ENCODE assay signal across 8 cellular contexts in genomic region chr7:128868624-128869137, GRCh38. TPM values are rescaled to one million over a fixed set of nuclear protein-coding genes. Genes with fewer than 3 reads are reported as not detected.
DNase-seq lines count a peak whose midpoint lies in the region; ATAC-seq and TF ChIP-seq lines count a peak whose summit lies in the region.

No MANE protein-coding gene starts in this region.

- in situ Hi-C loops in GM23248 (cut with MboI) = no loop called here

- H3K36me3 ChIP-seq in GM23248 (ENCODE audit: low read depth) (no peaks in the 10 kb centered on the region), heart right ventricle (peaks cover 0 to 27% (median 8%) of the 10 kb centered on the region in 9 donors), rectal smooth muscle tissue (ENCODE audit: control insufficient read depth, insufficient read depth, low read length) (peaks cover 6% of the 10 kb centered on the region)

- peak overlapping the region; percentile 73 for H3K4me3 Mint-ChIP-seq in T-helper 17 cell

- H3K9ac ChIP-seq in GM23248 = no peak overlapping the region
- H3K9ac ChIP-seq in rectal smooth muscle tissue (ENCODE audit: low read length) = no peak overlapping the region

- peaks cover 3% of the 10 kb centered on the region for H3K36me3 Mint-ChIP-seq in T-helper 17 cell (ENCODE audit: low read depth)

- H3K4me3 ChIP-seq in GM23248 (peak overlapping the region; percentile 64), heart right ventricle (peak overlapping the region; percentile 47 to 83 (median 63)), rectal smooth muscle tissue (ENCODE audit: low read length) (peak overlapping the region; percentile 71)

- H3K4me2 ChIP-seq in GM23248 (ENCODE audit: unreplicated experiment) = peak overlapping the region; percentile 72

- no peak for ATAC-seq in T-helper 17 cell
- peak in 7 of 8 donors; percentile 1 to 21 (median 2) for ATAC-seq in heart right ventricle
- ATAC-seq in HG03354 (IDR thresholded peaks at IDR 0.05; ENCODE audit: poor library complexity, severe bottlenecking, unreplicated experiment) = no peak

- H4K20me1 ChIP-seq in GM23248 (ENCODE audit: insufficient read depth) = no peaks in the 10 kb centered on the region

- peaks cover 18% of the 10 kb centered on the region for H3K79me2 ChIP-seq in GM23248 (ENCODE audit: insufficient read depth)

- intact Hi-C loops in heart right ventricle (cut with DNase I) = loop anchor here in 3 of 10 donors (10.0 kb wide), 2 partner anchors 74 to 134 kb away; partner anchors contain the start of genes CALU (in 3 of the 3) and CCDC136 (in 1 of the 3)

- DNase-seq in GM23248 = peak; percentile 17
- no peak for DNase-seq in T-helper 17 cell
- DNase-seq in heart right ventricle = no peak
- no peak for DNase-seq in stimulated activated CD4-positive, alpha-beta T cell treated with anti-CD3 and anti-CD28 coated beads, Interleukin-12 subunit alpha, Interleukin-12 subunit beta, amount 100 ng/mL, for 4 hours
- DNase-seq in SK-N-DZ (ENCODE audit: low spot score) = no peak
- DNase-seq in activated CD4-positive, CD25-positive, alpha-beta regulatory T cell (lab: John Stamatoyannopoulos, UW) = no peak

- H3K27me3 ChIP-seq in GM23248 (replicated peaks; ENCODE audit: insufficient read depth) = peaks cover 5% of the 10 kb centered on the region; the same call in 1 of the 2 replicates
- peaks cover 0 to 24% (median 0%) of the 10 kb centered on the region in 7 donors for H3K27me3 ChIP-seq in heart right ventricle
- H3K27me3 ChIP-seq in rectal smooth muscle tissue (ENCODE audit: control insufficient read depth, insufficient read depth, low read length) = no peaks in the 10 kb centered on the region

- H3K27ac ChIP-seq in GM23248 (no peak overlapping the region), heart right ventricle (peak overlapping the region in 1 of 10 donors; percentile 49), rectal smooth muscle tissue (ENCODE audit: low read depth, low read length) (no peak overlapping the region)

- H3K9me3 ChIP-seq in GM23248 (ENCODE audit: low read depth) = no peaks in the 10 kb centered on the region
- no peaks in the 10 kb centered on the region for H3K9me3 ChIP-seq in T-helper 17 cell (ENCODE audit: control insufficient read depth, low read length, poor library complexity, severe bottlenecking)
- no peaks in the 10 kb centered on the region for H3K9me3 ChIP-seq in heart right ventricle

- H3K4me1 ChIP-seq in GM23248 (ENCODE audit: insufficient read depth) (peaks cover 7% of the 10 kb centered on the region; the same call in 1 of the 2 replicates), heart right ventricle (peaks cover 4 to 39% (median 24%) of the 10 kb centered on the region in 9 donors), rectal smooth muscle tissue (ENCODE audit: control insufficient read depth, insufficient read depth, low read length) (peaks cover 8% of the 10 kb centered on the region)

- no peak for TF ChIP-seq CTCF in heart right ventricle (IDR thresholded peaks at IDR 0.05)

- H3K27me3 Mint-ChIP-seq in T-helper 17 cell = no peaks in the 10 kb centered on the region

- WGBS in GM23248 (ENCODE audit: low coverage in 1 of 2, low lambda C conversion rate in 2 of 2, missing lambda C conversion rate in 2 of 2), 2 experiments = 53 to 66% methylated on average over 11 to 13 of the region's 13 CpGs
- 41 to 51% methylated on average over 13 of the region's 13 CpGs for WGBS in heart right ventricle, 2 donors

- H3F3A ChIP-seq in GM23248 (ENCODE audit: insufficient read depth) = 0 out of 2 replicates have a peak, but pooled peaks cover 15% of the 10 kb centered on the region

- no peak overlapping the region; the same call in 1 of the 2 replicates for H2AFZ ChIP-seq in GM23248

- H3K9me2 ChIP-seq in GM23248 (ENCODE audit: insufficient read depth) = no peaks in the 10 kb centered on the region

- peaks cover 21% of the 10 kb centered on the region for H3K4me1 Mint-ChIP-seq in T-helper 17 cell

- no peak overlapping the region for H3K27ac Mint-ChIP-seq in T-helper 17 cell

RNA-seq across cellular contexts. Expression of gene ATP6V1F, which starts 6.0 kb away (rescaled TPM):
- total RNA-seq in GM23248 (2014; rRNA removed; shearing (Covaris generic)) = 96.5 and 124 TPM in 2 replicates
- polyA plus RNA-seq in GM23248 (2016; fragmentation: Nextera tagmentation; extraction: Ambion mirVana) (243 and 264 TPM in 2 replicates), heart right ventricle (100 to 1,000 TPM; 153 to 189 TPM)
- total RNA-seq in T-helper 17 cell (10 to 100 TPM; 62.5 to 68.7 TPM), heart right ventricle (100 to 1,000 TPM in 9 of 10 donors, 10 to 100 TPM in 1; 96.7 to 168 (median 124) TPM)
- polyA plus RNA-seq in SK-N-DZ (2014; cell fraction: cytosol; rRNA removed) = 217 and 371 TPM in 2 replicates
- 110 and 137 TPM in 2 replicates for polyA plus RNA-seq in SK-N-DZ (2014; cell fraction: nucleus; rRNA removed)

RNA-seq across cellular contexts. Expression of gene FLNC, which starts 38.5 kb away (rescaled TPM):
- 304 and 353 TPM in 2 replicates for total RNA-seq in GM23248 (2014; rRNA removed; shearing (Covaris generic))
- polyA plus RNA-seq in GM23248 (2016; fragmentation: Nextera tagmentation; extraction: Ambion mirVana) (74.0 and 75.1 TPM in 2 replicates), heart right ventricle (1,000 to 10,000 TPM in 1 of 2 donors, 100 to 1,000 TPM in 1; 223 to 1,054 TPM)
- total RNA-seq in T-helper 17 cell (under 1 TPM; 0.05 TPM), heart right ventricle (1,000 to 10,000 TPM in 6 of 10 donors, 100 to 1,000 TPM in 4; 364 to 2,445 (median 1,303) TPM)
- 11.6 and 13.1 TPM in 2 replicates for polyA plus RNA-seq in SK-N-DZ (2014; cell fraction: cytosol; rRNA removed)
- polyA plus RNA-seq in SK-N-DZ (2014; cell fraction: nucleus; rRNA removed) = 14.1 and 19.8 TPM in 2 replicates

RNA-seq across cellular contexts. Expression of gene KCP, which starts 41.8 kb away (rescaled TPM):
- total RNA-seq in GM23248 (2014; rRNA removed; shearing (Covaris generic)) = not detected in 2 replicates
- polyA plus RNA-seq in GM23248 (2016; fragmentation: Nextera tagmentation; extraction: Ambion mirVana) = 0.10 TPM in 2 replicates
- 1 to 10 TPM in 1 of 2 donors, under 1 TPM in 1; 0.23 to 1.2 TPM for total RNA-seq in T-helper 17 cell
- under 1 TPM; 0.09 to 0.42 (median 0.27) TPM for total RNA-seq in heart right ventricle
- under 1 TPM; 0.23 to 0.44 TPM for polyA plus RNA-seq in heart right ventricle
- polyA plus RNA-seq in SK-N-DZ (2014; cell fraction: cytosol; rRNA removed) = 6.3 and 6.5 TPM in 2 replicates
- polyA plus RNA-seq in SK-N-DZ (2014; cell fraction: nucleus; rRNA removed) = 57.9 and 76.8 TPM in 2 replicates

Comparison
In these comparisons a context has a peak if more than half of its experiments do, and no peak if none do; other contexts are left out.
1. ATAC-seq: peak in heart right ventricle (7 of 8); none in T-helper 17 cell (single experiment) and HG03354 (single experiment).
2. RNA of gene FLNC, which starts 38.5 kb away (total RNA-seq): 364 to 2,445 TPM in heart right ventricle and 304 to 353 TPM in GM23248; 0.05 TPM in T-helper 17 cell; every median in the first group is over 100 times any median in the second.
3. Peak in every context shown above with its lines, with median percentiles within 50 percentile points of each other: H3K4me3 ChIP-seq.